27 cellular contexts compared by ENCODE assay signal in genomic region chr12:530871-531270, GRCh38.
DNase-seq lines count a peak whose midpoint lies in the region; ATAC-seq and TF ChIP-seq lines count a peak whose summit lies in the region.
"Had no signal": no experiment of that assay in that cellular context is flagged by ENCODE, and none has a peak within 500 bp of the region (broad histone marks: within the 10 kb centered on the region; RNA-seq: fewer than 3 reads in every experiment).

No MANE protein-coding gene starts in this region.

- H3K9me3 Mint-ChIP-seq in nephron, result peaks cover 22% of the 10 kb centered on the region

- ATAC-seq in HG03039 (IDR thresholded peaks at IDR 0.05; ENCODE audit: unreplicated experiment) (no peak), HG03139 (IDR thresholded peaks at IDR 0.05; ENCODE audit: unreplicated experiment) (no peak)
- ATAC-seq: activated CD4-positive, CD25-positive, alpha-beta regulatory T cell treated with anti-CD3 and anti-CD28 coated beads, Interleukin-2, amount 50 U/mL, for 24 hours; stimulated activated memory B cell treated with anti-CD40 and anti-IgM and Interleukin-4, amounts not matched to agents 10 μg/mL and 1 μg/mL and 100 μg/mL, for 72 hours; T-cell had no signal

- intact Hi-C loops in lower leg skin (cut with DNase I; ENCODE audit: low total_unique reads), result no loop called here

- TF ChIP-seq CTCF in nephron (IDR thresholded peaks at IDR 0.05; ENCODE audit: unreplicated experiment in 3 of 3) (no peak), lower leg skin (IDR thresholded peaks at IDR 0.05) (no peak)

- H3K4me1 ChIP-seq in endocrine pancreas (ENCODE audit: control insufficient read depth, insufficient read depth, low read length), result no peaks in the 10 kb centered on the region
- H3K4me1 ChIP-seq: pancreas, SJSA1 had no signal

- H3K9me3 ChIP-seq in endocrine pancreas (ENCODE audit: control insufficient read depth, low read length), result no peaks in the 10 kb centered on the region
- H3K9me3 ChIP-seq: pancreas had no signal

- peak overlapping the region; percentile 6 for H3K9ac ChIP-seq in endocrine pancreas (ENCODE audit: control insufficient read depth, insufficient read depth, low read length)
- H3K9ac ChIP-seq: KMS-11 had no signal

- H3K27me3 ChIP-seq in endocrine pancreas (ENCODE audit: control insufficient read depth, insufficient read depth, low read length), result no peaks in the 10 kb centered on the region
- H3K27me3 ChIP-seq: cardiac muscle cell, pancreas, right atrium auricular region, SJSA1 had no signal

- H3K36me3 ChIP-seq in endocrine pancreas (ENCODE audit: control insufficient read depth, insufficient read depth, low read length), result no peaks in the 10 kb centered on the region
- H3K36me3 ChIP-seq: cardiac muscle cell, pancreas, right atrium auricular region, SJSA1 had no signal

- no peak for TF ChIP-seq POLR2A in lower leg skin (IDR thresholded peaks at IDR 0.05)

- 81 to 85% methylated on average over 6 of the region's 6 CpGs for WGBS in lower leg skin, 2 donors

- DNase-seq in NCI-H2107 treated with DMSO at 0.1 percent for 48 hours (lab: John Stamatoyannopoulos, UW; ENCODE audit: unreplicated experiment), result peak; percentile 79
- DNase-seq in NCI-H2107 (lab: John Stamatoyannopoulos, UW), result no peak
- no peak for DNase-seq in anterior cingulate cortex (lab: John Stamatoyannopoulos, UW)
- DNase-seq in lower leg skin (ENCODE audit: low spot score in 2 of 2), result no peak
- DNase-seq: 8988T; activated CD4-positive, alpha-beta memory T cell treated with anti-CD3 and anti-CD28 coated beads for 36 hours; activated CD8-positive, alpha-beta memory T cell treated with anti-CD3 and anti-CD28 coated beads, Interleukin-2, amount 50 U/mL, for 4 hours; activated naive CD4-positive, alpha-beta T cell treated with anti-CD3 and anti-CD28 coated beads, Interleukin-2, amount 50 U/mL, for 16 hours; endodermal cell; islet precursor cell; NCI-H1436 treated with DMSO at 0.1 percent for 48 hours; NCI-H524 treated with DMSO at 0.1 percent for 48 hours; pancreas; stimulated activated CD4-positive, alpha-beta T cell treated with anti-CD3 and anti-CD28 coated beads, Interleukin-4, amount 100 ng/mL, for 24 hours; substantia nigra; T-cell had no signal

- peaks cover 26% of the 10 kb centered on the region for H3K4me1 Mint-ChIP-seq in nephron
- H3K4me1 Mint-ChIP-seq: stimulated activated memory B cell treated with anti-CD40 and anti-IgM and Interleukin-4, amounts not matched to agents 10 μg/mL and 1 μg/mL and 100 μg/mL, for 72 hours; T-cell had no signal

- peak overlapping the region; percentile 8 to 78 (median 35) for H3K27ac Mint-ChIP-seq in nephron
- H3K27ac Mint-ChIP-seq: activated CD4-positive, alpha-beta memory T cell treated with anti-CD3 and anti-CD28 coated beads for 36 hours; endodermal cell; stimulated activated memory B cell treated with anti-CD40 and anti-IgM and Interleukin-4, amounts not matched to agents 10 μg/mL and 1 μg/mL and 100 μg/mL, for 72 hours; T-cell had no signal

- H3K4me3 Mint-ChIP-seq in nephron, result no peak overlapping the region
- H3K4me3 Mint-ChIP-seq: activated CD4-positive, alpha-beta memory T cell treated with anti-CD3 and anti-CD28 coated beads for 36 hours; endodermal cell; stimulated activated memory B cell treated with anti-CD40 and anti-IgM and Interleukin-4, amounts not matched to agents 10 μg/mL and 1 μg/mL and 100 μg/mL, for 72 hours; T-cell had no signal

- H3K4me3 ChIP-seq in endocrine pancreas (ENCODE audit: control insufficient read depth, insufficient read depth, low read length), result no peak overlapping the region
- no peak overlapping the region for H3K4me3 ChIP-seq in lower leg skin (ENCODE audit: low read depth, poor library complexity, severe bottlenecking)
- H3K4me3 ChIP-seq: cardiac muscle cell, coronary artery, pancreas, right atrium auricular region, SJSA1 had no signal

- peaks cover 8% of the 10 kb centered on the region for H3K36me3 Mint-ChIP-seq in nephron (ENCODE audit: low read depth)

- H3K27me3 Mint-ChIP-seq in nephron (ENCODE audit: low read depth), result no peaks in the 10 kb centered on the region
- H3K27me3 Mint-ChIP-seq: activated CD4-positive, alpha-beta memory T cell treated with anti-CD3 and anti-CD28 coated beads for 36 hours had no signal
